Comparison of ENCODE assay signal across 1 cellular context in the genomic region with DNA sequence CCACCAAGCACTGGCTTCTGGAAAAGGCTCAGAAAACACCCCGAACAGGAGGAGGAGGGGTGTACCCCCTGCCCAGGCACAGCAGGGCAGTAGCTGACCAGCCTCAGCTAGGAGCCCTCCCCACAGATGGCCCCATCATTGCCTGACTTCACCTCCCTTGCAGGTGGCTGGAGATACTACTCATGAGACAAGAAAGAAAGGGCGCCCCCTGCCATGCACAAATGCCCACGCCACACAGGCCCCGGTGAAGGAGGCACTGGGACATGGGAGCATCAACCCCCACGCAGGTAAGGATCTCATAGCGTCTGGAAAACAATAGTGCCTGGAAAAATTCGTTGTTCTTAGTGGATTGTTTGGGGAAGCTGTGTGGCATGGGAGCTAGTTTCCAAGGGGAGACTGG.
TF ChIP-seq lines count a peak whose summit lies in the region.

No MANE protein-coding gene starts in this region.

TF ChIP-seq in SK-N-SH treated with all-trans-retinoic acid at 6 μM for 48 hours, 23 proteins besides CTCF, POLR2A, EP300 and RAD21 (continued from another document):
- TF ChIP-seq PATZ1 (CRISPR knock-in tag; IDR thresholded peaks at IDR 0.05; ENCODE audit: borderline replicate concordance) (no peak), ZNF70 (CRISPR knock-in tag; IDR thresholded peaks at IDR 0.05) (no peak), SNAI2 (CRISPR knock-in tag; IDR thresholded peaks at IDR 0.05) (no peak), ESRRG (CRISPR knock-in tag; IDR thresholded peaks at IDR 0.05) (no peak)
- TF ChIP-seq, protein P1, sequence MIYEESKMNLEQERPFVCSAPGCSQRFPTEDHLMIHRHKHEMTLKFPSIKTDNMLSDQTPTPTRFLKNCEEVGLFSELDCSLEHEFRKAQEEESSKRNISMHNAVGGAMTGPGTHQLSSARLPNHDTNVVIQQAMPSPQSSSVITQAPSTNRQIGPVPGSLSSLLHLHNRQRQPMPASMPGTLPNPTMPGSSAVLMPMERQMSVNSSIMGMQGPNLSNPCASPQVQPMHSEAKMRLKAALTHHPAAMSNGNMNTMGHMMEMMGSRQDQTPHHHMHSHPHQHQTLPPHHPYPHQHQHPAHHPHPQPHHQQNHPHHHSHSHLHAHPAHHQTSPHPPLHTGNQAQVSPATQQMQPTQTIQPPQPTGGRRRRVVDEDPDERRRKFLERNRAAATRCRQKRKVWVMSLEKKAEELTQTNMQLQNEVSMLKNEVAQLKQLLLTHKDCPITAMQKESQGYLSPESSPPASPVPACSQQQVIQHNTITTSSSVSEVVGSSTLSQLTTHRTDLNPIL (CRISPR knock-in tag; IDR thresholded peaks at IDR 0.05; ENCODE audit: low read depth) = no peak
